In genomic region chr11:75597636-75598035, GRCh38 we compare ENCODE assay signal across 1 cellular context.
TF ChIP-seq lines count a peak whose summit lies in the region.

No MANE protein-coding gene starts in this region.

TF ChIP-seq in WTC11, 78 proteins besides CTCF, POLR2A, EP300 and RAD21 (continued from another document):
- TF ChIP-seq HMGXB4 (CRISPR knock-in tag; IDR thresholded peaks at IDR 0.05) = no peak
- no peak for TF ChIP-seq ESRRA (CRISPR knock-in tag; IDR thresholded peaks at IDR 0.05; ENCODE audit: borderline replicate concordance)
- TF ChIP-seq MXD4 (CRISPR knock-in tag; IDR thresholded peaks at IDR 0.05; ENCODE audit: borderline replicate concordance) = no peak
- no peak for TF ChIP-seq EMX1 (CRISPR knock-in tag; IDR thresholded peaks at IDR 0.05)
- 0 out of 2 replicates have a peak, but pooled peaks have one; percentile 21 for TF ChIP-seq TEAD1 (CRISPR knock-in tag; IDR thresholded peaks at IDR 0.05)
- peak; percentile 27; the same call in 1 of the 2 replicates for TF ChIP-seq ETV6 (CRISPR knock-in tag; IDR thresholded peaks at IDR 0.05)
- no peak for TF ChIP-seq TCF7 (CRISPR knock-in tag; IDR thresholded peaks at IDR 0.05; ENCODE audit: low read depth)
- TF ChIP-seq RELA (CRISPR knock-in tag; IDR thresholded peaks at IDR 0.05; ENCODE audit: borderline replicate concordance) = no peak
- TF ChIP-seq, protein P1, sequence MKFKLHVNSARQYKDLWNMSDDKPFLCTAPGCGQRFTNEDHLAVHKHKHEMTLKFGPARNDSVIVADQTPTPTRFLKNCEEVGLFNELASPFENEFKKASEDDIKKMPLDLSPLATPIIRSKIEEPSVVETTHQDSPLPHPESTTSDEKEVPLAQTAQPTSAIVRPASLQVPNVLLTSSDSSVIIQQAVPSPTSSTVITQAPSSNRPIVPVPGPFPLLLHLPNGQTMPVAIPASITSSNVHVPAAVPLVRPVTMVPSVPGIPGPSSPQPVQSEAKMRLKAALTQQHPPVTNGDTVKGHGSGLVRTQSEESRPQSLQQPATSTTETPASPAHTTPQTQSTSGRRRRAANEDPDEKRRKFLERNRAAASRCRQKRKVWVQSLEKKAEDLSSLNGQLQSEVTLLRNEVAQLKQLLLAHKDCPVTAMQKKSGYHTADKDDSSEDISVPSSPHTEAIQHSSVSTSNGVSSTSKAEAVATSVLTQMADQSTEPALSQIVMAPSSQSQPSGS (CRISPR knock-in tag; IDR thresholded peaks at IDR 0.05; ENCODE audit: borderline replicate concordance, low read depth) = no peak
- TF ChIP-seq E2F1 (CRISPR knock-in tag; IDR thresholded peaks at IDR 0.05) = no peak
